Comparison of ENCODE assay signal across 10 cellular contexts in genomic region chr4:9151814-9152181, GRCh38. TPM values are rescaled to one million over a fixed set of nuclear protein-coding genes. Genes with fewer than 3 reads are reported as not detected.
DNase-seq lines count a peak whose midpoint lies in the region; ATAC-seq, FAIRE-seq and TF ChIP-seq lines count a peak whose summit lies in the region.
"Not testable (repeated sequence)": the region's sequence is repeated elsewhere in the genome, so short reads cannot be mapped to it uniquely, and the experiment has no call there.
"Had no signal": no experiment of that assay in that cellular context is flagged by ENCODE, and none has a peak within 500 bp of the region (broad histone marks: within the 10 kb centered on the region; RNA-seq: fewer than 3 reads in every experiment).

No MANE protein-coding gene starts in this region.

- H3K4me1 Mint-ChIP-seq in T-helper 2 cell treated with Interferon-gamma antibody and Interleukin-4, amounts not matched to agents 5 μg/mL and 100 μg/mL, for 36 hours (ENCODE audit: low read depth): peaks cover 14% of the 10 kb centered on the region
- not testable (repeated sequence) for H3K4me1 Mint-ChIP-seq in nephron

- in situ Hi-C loops in astrocyte of the cerebellum (cut with HindIII; ENCODE audit: low sequenced_read_pairs): not testable (repeated sequence)

- FAIRE-seq in kidney (lab: Jason Lieb, UNC): not testable (repeated sequence)

- H3K4me3 Mint-ChIP-seq in T-helper 2 cell treated with Interferon-gamma antibody and Interleukin-4, amounts not matched to agents 5 μg/mL and 100 μg/mL, for 36 hours: peak overlapping the region; percentile 98
- peak overlapping the region; percentile 85 to 91 (median 85) for H3K4me3 Mint-ChIP-seq in nephron

- not testable (repeated sequence) for DNase-seq in BJ (ENCODE audit: low read depth); T-helper 2 cell treated with Interferon-gamma antibody and Interleukin-4, amounts not matched to agents 5 μg/mL and 100 μg/mL, for 36 hours (ENCODE audit: low spot score); astrocyte of the cerebellum (ENCODE audit: low read depth); kidney
- DNase-seq in stimulated activated naive CD8-positive, alpha-beta T cell treated with anti-CD3 and anti-CD28 coated beads, Interleukin-15, Interleukin-2, amounts not matched to agents 100 U/mL and 50 U/mL, for 24 hours: peak; percentile 9

- H3K4me3 ChIP-seq in BJ (ENCODE audit: low read depth, low read length) (peak overlapping the region; percentile 70), HUES6 (ENCODE audit: low read depth, low read length) (peak overlapping the region; percentile 84), astrocyte of the cerebellum (ENCODE audit: low read depth, low read length) (peak overlapping the region; percentile 54), esophagus (ENCODE audit: low read depth in 1 of 2, low read length in 2 of 2) (peak overlapping the region; percentile 56 to 62), kidney (ENCODE audit: low read length in 2 of 2) (peak overlapping the region; percentile 71 to 78)

- not testable (repeated sequence) for H3K4me1 ChIP-seq in HUES6 (ENCODE audit: control insufficient read depth, insufficient read depth, low read length); esophagus (ENCODE audit: control insufficient read depth in 2 of 2, insufficient read depth in 2 of 2, low read length in 1 of 2); kidney (ENCODE audit: control insufficient read depth in 1 of 2, insufficient read depth in 1 of 2, low read depth in 1 of 2, low read length in 2 of 2)

- H3K36me3 ChIP-seq in BJ (ENCODE audit: control insufficient read depth, insufficient read depth, low read length); HUES6 (ENCODE audit: control insufficient read depth, insufficient read depth, low read length); esophagus (ENCODE audit: control insufficient read depth in 2 of 2, insufficient read depth in 2 of 2, low read length in 1 of 2); kidney (ENCODE audit: control insufficient read depth in 1 of 2, insufficient read depth in 2 of 2, low read length in 2 of 2): not testable (repeated sequence)

- not testable (repeated sequence) for TF ChIP-seq CTCF in BJ (IDR thresholded peaks at IDR 0.05; ENCODE audit: insufficient read depth, low read depth, low read length); astrocyte of the cerebellum (IDR thresholded peaks at IDR 0.05; ENCODE audit: low read depth, low read length, missing control alignments); kidney (IDR thresholded peaks at IDR 0.05; ENCODE audit: borderline replicate concordance, extremely low read depth, insufficient read depth); nephron (IDR thresholded peaks at IDR 0.05; ENCODE audit: unreplicated experiment in 3 of 3)

- H3K27ac Mint-ChIP-seq in T-helper 2 cell treated with Interferon-gamma antibody and Interleukin-4, amounts not matched to agents 5 μg/mL and 100 μg/mL, for 36 hours: peak overlapping the region; percentile 100
- H3K27ac Mint-ChIP-seq in nephron: peak overlapping the region in 2 of 3 experiments; percentile 81 to 91

- H3K9ac ChIP-seq in HUES6 (ENCODE audit: low read length) (peak overlapping the region; percentile 73), kidney (ENCODE audit: low read length in 2 of 2) (peak overlapping the region; percentile 55 to 68)

- intact Hi-C loops in kidney (cut with DNase I): not testable (repeated sequence)

- ATAC-seq in stimulated activated naive CD8-positive, alpha-beta T cell treated with anti-CD3 and anti-CD28 coated beads, Interleukin-15, Interleukin-2, amounts not matched to agents 100 U/mL and 50 U/mL, for 24 hours: not testable (repeated sequence)

- not testable (repeated sequence) for H3K9me3 ChIP-seq in HUES6 (ENCODE audit: control insufficient read depth, insufficient read depth, low read depth, low read length); esophagus (ENCODE audit: control insufficient read depth in 2 of 2, insufficient read depth in 1 of 2, low read depth in 1 of 2, low read length in 1 of 2); kidney (ENCODE audit: control insufficient read depth in 1 of 2, low read length in 2 of 2)

- CTCF ChIA-PET in BJ (lab: Yijun Ruan, JAX): interaction anchor here (1.2 kb wide), 1 partner anchor 8 kb away, joined by 3 read pairs; no protein-coding TSS in a partner anchor

- POLR2A ChIA-PET in BJ (lab: Charles Lee): not testable (repeated sequence)

- not testable (repeated sequence) for H3K36me3 Mint-ChIP-seq in T-helper 2 cell treated with Interferon-gamma antibody and Interleukin-4, amounts not matched to agents 5 μg/mL and 100 μg/mL, for 36 hours (ENCODE audit: low read depth); nephron (ENCODE audit: low read depth)

- H3K27me3 Mint-ChIP-seq in T-helper 2 cell treated with Interferon-gamma antibody and Interleukin-4, amounts not matched to agents 5 μg/mL and 100 μg/mL, for 36 hours (ENCODE audit: low read depth); nephron (ENCODE audit: low read depth): not testable (repeated sequence)

- not testable (repeated sequence) for H3K9me3 Mint-ChIP-seq in T-helper 2 cell treated with Interferon-gamma antibody and Interleukin-4, amounts not matched to agents 5 μg/mL and 100 μg/mL, for 36 hours
- H3K9me3 Mint-ChIP-seq in nephron: peaks cover 12% of the 10 kb centered on the region

- 2% methylated on average over 11 to 12 of the region's 12 CpGs for WGBS in esophagus, 2 donors

- H3K27ac ChIP-seq in HUES6 (ENCODE audit: low read depth, low read length) (peak overlapping the region; percentile 47; the same call in 1 of the 2 replicates), esophagus (ENCODE audit: low read depth in 2 of 2, low read length in 1 of 2) (peak overlapping the region; percentile 94 to 96), kidney (ENCODE audit: low read depth in 2 of 2, low read length in 2 of 2) (peak overlapping the region; percentile 73 to 87)

- not testable (repeated sequence) for H3K27me3 ChIP-seq in BJ (ENCODE audit: control insufficient read depth, insufficient read depth, low read length); HUES6 (ENCODE audit: control insufficient read depth, insufficient read depth, low read length); esophagus (ENCODE audit: control insufficient read depth in 1 of 2, insufficient read depth in 2 of 2, low read length in 2 of 2)

RNA-seq across cellular contexts. Expression of gene FAM90A26, which starts 18.4 kb away (rescaled TPM):
- polyA plus RNA-seq in BJ (2011; rRNA removed) (not detected in 2 replicates), esophagus (not detected), kidney (ENCODE audit: insufficient read depth, low read depth, low replicate concordance) (not detected)
- not detected in 2 replicates for polyA minus RNA-seq in BJ (2011; rRNA and poly(A)+ RNA removed)
- total RNA-seq in kidney: not detected
- total RNA-seq: Right ventricle myocardium inferior had no signal
- polyA plus RNA-seq: neural cell had no signal

RNA-seq across cellular contexts. Expression of gene USP17L10, which starts 58.7 kb away (rescaled TPM):
- not detected in 2 replicates for polyA plus RNA-seq in BJ (2011; rRNA removed)
- polyA minus RNA-seq in BJ (2011; rRNA and poly(A)+ RNA removed): not detected in 2 replicates
- not detected for polyA plus RNA-seq in esophagus
- not detected for total RNA-seq in kidney
- not detected for polyA plus RNA-seq in kidney (ENCODE audit: insufficient read depth, low read depth, low replicate concordance)
- total RNA-seq: Right ventricle myocardium inferior had no signal
- polyA plus RNA-seq: neural cell had no signal
